Comparison of ENCODE assay signal across 24 cellular contexts in genomic region chr17:6457688-6458190, GRCh38. TPM values are rescaled to one million over a fixed set of nuclear protein-coding genes. Genes with fewer than 3 reads are reported as not detected.
DNase-seq lines count a peak whose midpoint lies in the region; ATAC-seq and TF ChIP-seq lines count a peak whose summit lies in the region.
"Had no signal": no experiment of that assay in that cellular context is flagged by ENCODE, and none has a peak within 500 bp of the region (broad histone marks: within the 10 kb centered on the region; RNA-seq: fewer than 3 reads in every experiment).

No MANE protein-coding gene starts in this region.

- H3K4me1 ChIP-seq in right atrium auricular region = peaks cover 0 to 9% of the 10 kb centered on the region in 2 donors
- H3K4me1 ChIP-seq in colonic mucosa = no peaks in the 10 kb centered on the region
- no peaks in the 10 kb centered on the region for H3K4me1 ChIP-seq in lower lobe of right lung

- H3K9ac ChIP-seq in colonic mucosa (ENCODE audit: low read depth in 2 of 2, low read length in 2 of 2) = no peak overlapping the region

- H3K27ac ChIP-seq in right atrium auricular region (no peak overlapping the region), colonic mucosa (peak overlapping the region; percentile 47), lower lobe of right lung (no peak overlapping the region)
- H3K27ac ChIP-seq: psoas muscle, thyroid gland had no signal

- no peak overlapping the region for H3K4me3 Mint-ChIP-seq in activated T-helper 2 cell treated with anti-CD3 and anti-CD28 coated beads, Interferon-gamma antibody, Interleukin-2, Interleukin-4, amounts not matched to agents 10 μg/mL and 5 μg/mL and 100 μg/mL, durations not matched to agents 14 hours and 24 hours and 36 hours (ENCODE audit: low read depth)
- H3K4me3 Mint-ChIP-seq: activated CD4-positive, alpha-beta memory T cell treated with anti-CD3 and anti-CD28 coated beads, Interleukin-2, amount 10 ng/mL, durations not matched to agents 7 days and 5 days; B cell; endodermal cell had no signal

- peaks cover 20% of the 10 kb centered on the region for H3K4me1 Mint-ChIP-seq in activated T-helper 2 cell treated with anti-CD3 and anti-CD28 coated beads, Interferon-gamma antibody, Interleukin-2, Interleukin-4, amounts not matched to agents 10 μg/mL and 5 μg/mL and 100 μg/mL, durations not matched to agents 14 hours and 24 hours and 36 hours (ENCODE audit: low read depth)

- TF ChIP-seq CTCF in right atrium auricular region (IDR thresholded peaks at IDR 0.05) (no peak), colonic mucosa (IDR thresholded peaks at IDR 0.05) (no peak), lower lobe of right lung (IDR thresholded peaks at IDR 0.05) (no peak)

- H3K27ac Mint-ChIP-seq in activated T-helper 2 cell treated with anti-CD3 and anti-CD28 coated beads, Interferon-gamma antibody, Interleukin-2, Interleukin-4, amounts not matched to agents 10 μg/mL and 5 μg/mL and 100 μg/mL, durations not matched to agents 14 hours and 24 hours and 36 hours = no peak overlapping the region
- H3K27ac Mint-ChIP-seq: activated CD4-positive, alpha-beta memory T cell treated with anti-CD3 and anti-CD28 coated beads, Interleukin-2, amount 10 ng/mL, durations not matched to agents 7 days and 5 days; endodermal cell had no signal

- peaks cover 0 to 11% of the 10 kb centered on the region in 2 donors for H3K27me3 ChIP-seq in right atrium auricular region
- H3K27me3 ChIP-seq in colonic mucosa = no peaks in the 10 kb centered on the region
- peaks cover 16% of the 10 kb centered on the region for H3K27me3 ChIP-seq in lower lobe of right lung (ENCODE audit: low read depth)
- H3K27me3 ChIP-seq: thyroid gland had no signal

- no peak overlapping the region for H3K4me3 ChIP-seq in right atrium auricular region
- H3K4me3 ChIP-seq in colonic mucosa = no peak overlapping the region
- no peak overlapping the region for H3K4me3 ChIP-seq in lower lobe of right lung
- H3K4me3 ChIP-seq: psoas muscle, smooth muscle cell, thyroid gland had no signal

- peak; percentile 16 for DNase-seq in Right ventricle myocardium superior
- DNase-seq in right atrium auricular region (ENCODE audit: low spot score) = no peak
- peak; percentile 70 for DNase-seq in colonic mucosa
- DNase-seq in lower lobe of right lung = peak; percentile 34
- no peak for DNase-seq in DMS114 treated with DMSO at 0.1 percent for 48 hours (lab: John Stamatoyannopoulos, UW; ENCODE audit: unreplicated experiment)
- DNase-seq in activated CD4-positive, alpha-beta T cell treated with anti-CD3 and anti-CD28 coated beads, Interleukin-2, amount 50 U/mL, for 48 hours = no peak
- DNase-seq in activated T-helper 2 cell treated with anti-CD3 and anti-CD28 coated beads, Interferon-gamma antibody, Interleukin-2, Interleukin-4, amounts not matched to agents 10 μg/mL and 5 μg/mL and 100 μg/mL, durations not matched to agents 14 hours and 24 hours and 36 hours (ENCODE audit: low spot score) = no peak
- DNase-seq: activated CD4-positive, alpha-beta memory T cell treated with anti-CD3 and anti-CD28 coated beads, Interleukin-2, amount 10 ng/mL, durations not matched to agents 7 days and 5 days; activated gamma-delta T cell treated with Interleukin-2 at 50 U/mL for 16 hours; activated T-cell treated with anti-CD3 and anti-CD28 coated beads for 4 hours; cortex of kidney; DMS79; endodermal cell; NCI-H2107; NCI-H524 treated with DMSO at 0.1 percent for 48 hours; stimulated activated CD4-positive, alpha-beta T cell treated with anti-CD3 and anti-CD28 coated beads, Interleukin-4, amount 100 ng/mL, for 1 hour; stimulated activated naive CD8-positive, alpha-beta T cell treated with anti-CD3 and anti-CD28 coated beads, Interleukin-15, Interleukin-2, amounts not matched to agents 100 U/mL and 50 U/mL, for 24 hours; thyroid gland had no signal

- peaks cover 30% of the 10 kb centered on the region for H3K27me3 Mint-ChIP-seq in activated T-helper 2 cell treated with anti-CD3 and anti-CD28 coated beads, Interferon-gamma antibody, Interleukin-2, Interleukin-4, amounts not matched to agents 10 μg/mL and 5 μg/mL and 100 μg/mL, durations not matched to agents 14 hours and 24 hours and 36 hours (ENCODE audit: low read depth)

- no peaks in the 10 kb centered on the region for H3K36me3 ChIP-seq in right atrium auricular region
- H3K36me3 ChIP-seq in colonic mucosa = no peaks in the 10 kb centered on the region
- H3K36me3 ChIP-seq in lower lobe of right lung = no peaks in the 10 kb centered on the region
- H3K36me3 ChIP-seq: thyroid gland had no signal

- no peaks in the 10 kb centered on the region for H3K9me3 Mint-ChIP-seq in activated T-helper 2 cell treated with anti-CD3 and anti-CD28 coated beads, Interferon-gamma antibody, Interleukin-2, Interleukin-4, amounts not matched to agents 10 μg/mL and 5 μg/mL and 100 μg/mL, durations not matched to agents 14 hours and 24 hours and 36 hours
- H3K9me3 Mint-ChIP-seq: activated CD4-positive, alpha-beta memory T cell treated with anti-CD3 and anti-CD28 coated beads, Interleukin-2, amount 10 ng/mL, durations not matched to agents 7 days and 5 days; endodermal cell had no signal

- ATAC-seq in Right ventricle myocardium superior (ENCODE audit: poor library complexity) (no peak), lower lobe of right lung (no peak), HG02884 (IDR thresholded peaks at IDR 0.05; ENCODE audit: unreplicated experiment) (no peak)
- ATAC-seq: stimulated activated naive CD8-positive, alpha-beta T cell treated with anti-CD3 and anti-CD28 coated beads, Interleukin-15, Interleukin-2, amounts not matched to agents 100 U/mL and 50 U/mL, for 24 hours had no signal

- H3K9me3 ChIP-seq in right atrium auricular region = no peaks in the 10 kb centered on the region
- H3K9me3 ChIP-seq in colonic mucosa = no peaks in the 10 kb centered on the region
- H3K9me3 ChIP-seq in lower lobe of right lung = no peaks in the 10 kb centered on the region
- H3K9me3 ChIP-seq: psoas muscle, thyroid gland had no signal

- no peaks in the 10 kb centered on the region for H3K36me3 Mint-ChIP-seq in activated T-helper 2 cell treated with anti-CD3 and anti-CD28 coated beads, Interferon-gamma antibody, Interleukin-2, Interleukin-4, amounts not matched to agents 10 μg/mL and 5 μg/mL and 100 μg/mL, durations not matched to agents 14 hours and 24 hours and 36 hours (ENCODE audit: low read depth)

- intact Hi-C loops in Right ventricle myocardium superior (cut with DNase I) (no loop called here), colonic mucosa (cut with DNase I) (no loop called here), lower lobe of right lung (cut with DNase I) (no loop called here)
- intact Hi-C loops in activated T-helper 2 cell treated with anti-CD3 and anti-CD28 coated beads, Interferon-gamma antibody, Interleukin-2, Interleukin-4, amounts not matched to agents 10 μg/mL and 5 μg/mL and 100 μg/mL, durations not matched to agents 14 hours and 24 hours and 36 hours (cut with micrococcal nuclease) = no loop called here

RNA-seq across cellular contexts. Expression of gene PIMREG, which starts 13.5 kb away (rescaled TPM):
- 0.59 TPM for total RNA-seq in Right ventricle myocardium superior
- total RNA-seq in right atrium auricular region = under 1 TPM in 1 of 2 donors, not detected in 1; 0.93 TPM
- 10 to 100 TPM in 1 of 2 donors, 1 to 10 TPM in 1; 4.3 to 26.0 TPM for total RNA-seq in colonic mucosa
- 0.62 TPM for total RNA-seq in lower lobe of right lung
- 8.9 and 9.3 TPM in 2 replicates for total RNA-seq in activated T-helper 2 cell treated with anti-CD3 and anti-CD28 coated beads, Interferon-gamma antibody, Interleukin-2, Interleukin-4, amounts not matched to agents 10 μg/mL and 5 μg/mL and 100 μg/mL, durations not matched to agents 14 hours and 24 hours and 36 hours
- total RNA-seq: B cell, mononuclear cell, thyroid gland had no signal

RNA-seq across cellular contexts. Expression of gene AIPL1, which starts 22.8 kb away (rescaled TPM):
- total RNA-seq in Right ventricle myocardium superior (not detected), right atrium auricular region (not detected), colonic mucosa (not detected), lower lobe of right lung (not detected)
- total RNA-seq in activated T-helper 2 cell treated with anti-CD3 and anti-CD28 coated beads, Interferon-gamma antibody, Interleukin-2, Interleukin-4, amounts not matched to agents 10 μg/mL and 5 μg/mL and 100 μg/mL, durations not matched to agents 14 hours and 24 hours and 36 hours = not detected in 2 replicates
- total RNA-seq: activated CD4-positive, alpha-beta memory T cell treated with anti-CD3 and anti-CD28 coated beads, Interleukin-2, amount 10 ng/mL, durations not matched to agents 7 days and 5 days; B cell; endodermal cell; liver; psoas muscle; smooth muscle cell; thyroid gland had no signal

Comparison
In these comparisons a context has a peak if more than half of its experiments do, and no peak if none do; other contexts are left out.
1. DNase-seq: peak in Right ventricle myocardium superior (single experiment), colonic mucosa (single experiment) and lower lobe of right lung (single experiment); none in right atrium auricular region (single experiment), DMS114 treated with DMSO at 0.1 percent for 48 hours (single experiment), activated CD4-positive, alpha-beta T cell treated with anti-CD3 and anti-CD28 coated beads, Interleukin-2, amount 50 U/mL, for 48 hours (0 of 2) and activated T-helper 2 cell treated with anti-CD3 and anti-CD28 coated beads, Interferon-gamma antibody, Interleukin-2, Interleukin-4, amounts not matched to agents 10 μg/mL and 5 μg/mL and 100 μg/mL, durations not matched to agents 14 hours and 24 hours and 36 hours (single experiment).